ENCODE assay signal across 13 cellular contexts in genomic region chr10:77532068-77532467, GRCh38.
DNase-seq lines count a peak whose midpoint lies in the region; ATAC-seq and TF ChIP-seq lines count a peak whose summit lies in the region.
"Had no signal": no experiment of that assay in that cellular context is flagged by ENCODE, and none has a peak within 500 bp of the region (broad histone marks: within the 10 kb centered on the region; RNA-seq: fewer than 3 reads in every experiment).

No MANE protein-coding gene starts in this region.

- peak overlapping the region in 2 of 3 experiments; percentile 28 to 47 for H3K27ac Mint-ChIP-seq in nephron
- H3K27ac Mint-ChIP-seq: T-helper 1 cell treated with Interleukin-12 subunit alpha and Interleukin-12 subunit beta and Interleukin-4 antibody, amounts not matched to agents 30 μg/mL and 1 μg/mL, for 36 hours had no signal

- H3K27ac ChIP-seq in mammary epithelial cell (ENCODE audit: insufficient read depth, low read depth, low read length): peak overlapping the region; percentile 77
- no peak overlapping the region for H3K27ac ChIP-seq in vagina

- H3K4me1 Mint-ChIP-seq in nephron: peaks cover 33% of the 10 kb centered on the region

- H3K4me3 ChIP-seq in mammary epithelial cell (replicated peaks in 1 of 3; ENCODE audit: insufficient read depth in 1 of 3, low read depth in 2 of 3, low read length in 3 of 3) (no peak overlapping the region), vagina (no peak overlapping the region)
- H3K4me3 ChIP-seq: adrenal gland, GM12878, heart left ventricle had no signal

- TF ChIP-seq CTCF in mammary epithelial cell (conservative IDR thresholded peaks at IDR 0.05 in 1 of 2, IDR thresholded peaks at IDR 0.05 in 1 of 2; ENCODE audit: extremely low read depth in 1 of 2, insufficient read depth in 1 of 2, low read depth in 1 of 2, low read length in 2 of 2) (no peak), nephron (IDR thresholded peaks at IDR 0.05; ENCODE audit: unreplicated experiment in 3 of 3) (no peak), vagina (IDR thresholded peaks at IDR 0.05) (no peak)

- BruUV-seq in mammary epithelial cell (replicated peaks; lab: Mats Ljungman, UMichigan): no TSS peak

- peak; percentile 81 for DNase-seq in AG08395 (ENCODE audit: low spot score)
- DNase-seq in HS-5 (ENCODE audit: low read depth): peak; percentile 89
- peak; percentile 63 for DNase-seq in mammary epithelial cell
- no peak for DNase-seq in NCI-H2196 (lab: John Stamatoyannopoulos, UW; ENCODE audit: unreplicated experiment)
- no peak for DNase-seq in vagina (ENCODE audit: extremely low spot score in 2 of 2)
- DNase-seq: stimulated activated naive CD4-positive, alpha-beta T cell treated with Interleukin-2 at 50 U/mL for 16 hours had no signal

- H4K20me1 ChIP-seq in mammary epithelial cell (ENCODE audit: insufficient read depth, low read length): no peaks in the 10 kb centered on the region

- H3K36me3 Mint-ChIP-seq in nephron (ENCODE audit: low read depth): no peaks in the 10 kb centered on the region

- dilution Hi-C loops in mammary epithelial cell (cut with HindIII; ENCODE audit: low sequenced_read_pairs): no loop called here

- H3K9me3 Mint-ChIP-seq in nephron: no peaks in the 10 kb centered on the region
- H3K9me3 Mint-ChIP-seq: T-helper 1 cell treated with Interleukin-12 subunit alpha and Interleukin-12 subunit beta and Interleukin-4 antibody, amounts not matched to agents 30 μg/mL and 1 μg/mL, for 36 hours had no signal

- peaks cover 7% of the 10 kb centered on the region for H3K27me3 Mint-ChIP-seq in nephron (ENCODE audit: low read depth)

- TF ChIP-seq POLR2A in vagina (IDR thresholded peaks at IDR 0.05): no peak

- 68% methylated on average over 12 of the region's 12 CpGs for WGBS in mammary epithelial cell (ENCODE audit: low coverage, missing lambda C conversion rate)

- in situ Hi-C loops in mammary epithelial cell (cut with MboI; ENCODE audit: low sequenced_read_pairs in 2 of 2): no loop called here

- H2AFZ ChIP-seq in mammary epithelial cell (ENCODE audit: low read depth, low read length): peak overlapping the region; percentile 69

- ATAC-seq in GM21717 (IDR thresholded peaks at IDR 0.05; ENCODE audit: unreplicated experiment) (no peak), GM18502 (IDR thresholded peaks at IDR 0.05; ENCODE audit: poor library complexity, unreplicated experiment) (no peak)

- CTCF ChIA-PET in mammary epithelial cell (lab: Charles Lee; ENCODE audit: low non-redundant PET): no interaction called here

- no peaks in the 10 kb centered on the region for H3K9me3 ChIP-seq in mammary epithelial cell (replicated peaks; ENCODE audit: insufficient read depth, low read length)
- no peaks in the 10 kb centered on the region for H3K9me3 ChIP-seq in vagina
- H3K9me3 ChIP-seq: adrenal gland, heart left ventricle had no signal

- H3K4me2 ChIP-seq in mammary epithelial cell (ENCODE audit: insufficient read depth, low read depth, low read length): peak overlapping the region; percentile 60

- H3K36me3 ChIP-seq in mammary epithelial cell (ENCODE audit: insufficient read depth, low read length): no peaks in the 10 kb centered on the region
- no peaks in the 10 kb centered on the region for H3K36me3 ChIP-seq in vagina
- H3K36me3 ChIP-seq: adrenal gland, heart left ventricle had no signal

- H3K4me1 ChIP-seq in mammary epithelial cell (ENCODE audit: insufficient read depth, low read length) (peaks cover 47% of the 10 kb centered on the region), vagina (peaks cover 24% of the 10 kb centered on the region)

- no peaks in the 10 kb centered on the region for H3K27me3 ChIP-seq in mammary epithelial cell (ENCODE audit: insufficient read depth, low read length)
- no peaks in the 10 kb centered on the region for H3K27me3 ChIP-seq in vagina
- H3K27me3 ChIP-seq: adrenal gland had no signal

- intact Hi-C loops in mammary epithelial cell (cut with micrococcal nuclease): no loop called here
- intact Hi-C loops in vagina (cut with DNase I): no loop called here

- H3K4me3 Mint-ChIP-seq in nephron: no peak overlapping the region
- H3K4me3 Mint-ChIP-seq: T-helper 1 cell treated with Interleukin-12 subunit alpha and Interleukin-12 subunit beta and Interleukin-4 antibody, amounts not matched to agents 30 μg/mL and 1 μg/mL, for 36 hours had no signal

- peaks cover 33% of the 10 kb centered on the region for H3K79me2 ChIP-seq in mammary epithelial cell (ENCODE audit: insufficient read depth, low read length)

- H3K9ac ChIP-seq in mammary epithelial cell (ENCODE audit: insufficient read depth, low read length): no peak overlapping the region

Comparison
In these comparisons a context has a peak if more than half of its experiments do, and no peak if none do; other contexts are left out.
1. DNase-seq: peak in AG08395 (single experiment), HS-5 (single experiment) and mammary epithelial cell (single experiment); none in NCI-H2196 (single experiment) and vagina (0 of 2).